16 cellular contexts compared by ENCODE assay signal in genomic region chr2:101722878-101723277, GRCh38. TPM values are rescaled to one million over a fixed set of nuclear protein-coding genes. Genes with fewer than 3 reads are reported as not detected.
DNase-seq lines count a peak whose midpoint lies in the region; ATAC-seq, FAIRE-seq and TF ChIP-seq lines count a peak whose summit lies in the region.
"Had no signal": no experiment of that assay in that cellular context is flagged by ENCODE, and none has a peak within 500 bp of the region (broad histone marks: within the 10 kb centered on the region; RNA-seq: fewer than 3 reads in every experiment).

No MANE protein-coding gene starts in this region.

- ATAC-seq in GM12878, result peak; percentile 19
- no peak for ATAC-seq in stimulated activated effector memory CD8-positive, alpha-beta T cell treated with anti-CD3 and anti-CD28 coated beads, Interleukin-12 subunit alpha, Interleukin-12 subunit beta, amount 100 ng/mL, for 72 hours
- no peak for ATAC-seq in HG02870 (IDR thresholded peaks at IDR 0.05; ENCODE audit: unreplicated experiment)

- no peaks in the 10 kb centered on the region for H3K9me2 ChIP-seq in hepatocyte (replicated peaks; ENCODE audit: insufficient read depth)

- peaks cover 69% of the 10 kb centered on the region for H3K4me1 Mint-ChIP-seq in T-helper 2 cell treated with Interferon-gamma antibody and Interleukin-4, amounts not matched to agents 5 μg/mL and 100 μg/mL, for 36 hours (ENCODE audit: low read depth)
- H3K4me1 Mint-ChIP-seq in stimulated activated effector memory CD8-positive, alpha-beta T cell treated with anti-CD3 and anti-CD28 coated beads, Interleukin-12 subunit alpha, Interleukin-12 subunit beta, amount 100 ng/mL, for 72 hours, result peaks cover 84% of the 10 kb centered on the region
- peaks cover 54% of the 10 kb centered on the region for H3K4me1 Mint-ChIP-seq in MCF 10A (ENCODE audit: insufficient read depth, unreplicated experiment)

- intact Hi-C loops in GM12878 (cut with micrococcal nuclease; ENCODE audit: unreplicated experiment) (no loop called here), MCF 10A (cut with micrococcal nuclease) (no loop called here)

- RAD21 ChIA-PET in GM12878 (lab: Charles Lee; ENCODE audit: unreplicated experiment), result interaction anchor here (0.8 to 1.3 kb wide), 5 partner anchors 23 to 109 kb away, joined by 3 to 8 read pairs (median 4); no protein-coding TSS in a partner anchor

- no peak overlapping the region for H3K9ac ChIP-seq in GM12878 (ENCODE audit: control insufficient read depth, insufficient read depth, low read length)

- 5% methylated on average over 4 of the region's 4 CpGs for WGBS in GM12878 (ENCODE audit: insufficient coverage, insufficient replicate concordance, low lambda C conversion rate, missing lambda C conversion rate)
- 86% methylated on average over 4 of the region's 4 CpGs for WGBS in hepatocyte (ENCODE audit: low lambda C conversion rate, missing lambda C conversion rate)

- POLR2A ChIA-PET in GM12878 (lab: Charles Lee) (interaction anchor here (1.1 to 1.3 kb wide), 3 partner anchors 17 to 32 kb away, joined by 3 to 5 read pairs (median 3); no protein-coding TSS in a partner anchor), MCF 10A (lab: Yijun Ruan, JAX) (interaction anchor here (2.7 kb wide), 1 partner anchor 23 kb away, joined by 7 read pairs; no protein-coding TSS in a partner anchor)

- H3K27ac Mint-ChIP-seq in T-helper 2 cell treated with Interferon-gamma antibody and Interleukin-4, amounts not matched to agents 5 μg/mL and 100 μg/mL, for 36 hours, result peak overlapping the region; percentile 46
- H3K27ac Mint-ChIP-seq in stimulated activated effector memory CD8-positive, alpha-beta T cell treated with anti-CD3 and anti-CD28 coated beads, Interleukin-12 subunit alpha, Interleukin-12 subunit beta, amount 100 ng/mL, for 72 hours, result peak overlapping the region; percentile 56
- H3K27ac Mint-ChIP-seq in MCF 10A (ENCODE audit: low read depth, unreplicated experiment), result no peak overlapping the region

- H3K27ac ChIP-seq in GM12878 (ENCODE audit: control insufficient read depth, insufficient read depth) (no peak overlapping the region), hepatocyte (no peak overlapping the region)

- FAIRE-seq in GM12878 (lab: Jason Lieb, UNC), result no peak
- FAIRE-seq: frontal cortex, G401.6 had no signal

- DNase-seq in T-helper 2 cell treated with Interferon-gamma antibody and Interleukin-4, amounts not matched to agents 5 μg/mL and 100 μg/mL, for 36 hours (ENCODE audit: low spot score), result no peak
- DNase-seq in T-helper 2 cell, result no peak
- peak; percentile 7 for DNase-seq in MV-4-11 (lab: John Stamatoyannopoulos, UW)
- no peak for DNase-seq in GM12878 (ENCODE audit: low read depth, low spot score)
- peak in 1 of 2 donors; percentile 35 for DNase-seq in stimulated activated effector memory CD8-positive, alpha-beta T cell treated with anti-CD3 and anti-CD28 coated beads, Interleukin-12 subunit alpha, Interleukin-12 subunit beta, amount 100 ng/mL, for 72 hours (ENCODE audit: low spot score in 2 of 2)
- no peak for DNase-seq in MCF 10A (ENCODE audit: unreplicated experiment)
- DNase-seq in hepatocyte (ENCODE audit: low spot score), result no peak
- DNase-seq: 8988T; Caco-2; NCI-H1417; occipital lobe; stimulated activated naive CD4-positive, alpha-beta T cell had no signal

- no peak for TF ChIP-seq RAD21 in GM12878 (IDR thresholded peaks at IDR 0.05; ENCODE audit: insufficient read depth, low read depth, low read length)

- H3K4me3 Mint-ChIP-seq in T-helper 2 cell treated with Interferon-gamma antibody and Interleukin-4, amounts not matched to agents 5 μg/mL and 100 μg/mL, for 36 hours, result peak overlapping the region; percentile 23
- no peak overlapping the region for H3K4me3 Mint-ChIP-seq in stimulated activated effector memory CD8-positive, alpha-beta T cell treated with anti-CD3 and anti-CD28 coated beads, Interleukin-12 subunit alpha, Interleukin-12 subunit beta, amount 100 ng/mL, for 72 hours
- no peak overlapping the region for H3K4me3 Mint-ChIP-seq in MCF 10A (ENCODE audit: unreplicated experiment)

- SMC1A ChIA-PET in GM12878 (lab: Charles Lee; ENCODE audit: uncharacterized antibody, unreplicated experiment), result interaction anchor here (1.1 to 2.3 kb wide), 6 partner anchors 12 to 99 kb away, joined by 3 to 11 read pairs (median 6); no protein-coding TSS in a partner anchor

- CTCF ChIA-PET in GM12878 (lab: Yijun Ruan, JAX) (interaction anchor here (0.8 to 1.0 kb wide), 3 partner anchors 22 to 310 kb away, joined by 3 to 4 read pairs (median 3); no protein-coding TSS in a partner anchor), MCF 10A (lab: Yijun Ruan, JAX) (interaction anchor here (1.2 kb wide), 1 partner anchor 25 kb away, joined by 3 read pairs; the partner anchor contains the start of gene MAP4K4)

- no peaks in the 10 kb centered on the region for H3K79me2 ChIP-seq in GM12878 (ENCODE audit: control insufficient read depth, insufficient read depth, low read length)
- H3K79me2 ChIP-seq in hepatocyte, result peaks cover 100% of the 10 kb centered on the region

- peaks cover 41% of the 10 kb centered on the region for H3K36me3 Mint-ChIP-seq in T-helper 2 cell treated with Interferon-gamma antibody and Interleukin-4, amounts not matched to agents 5 μg/mL and 100 μg/mL, for 36 hours (ENCODE audit: low read depth)
- peaks cover 12% of the 10 kb centered on the region for H3K36me3 Mint-ChIP-seq in stimulated activated effector memory CD8-positive, alpha-beta T cell treated with anti-CD3 and anti-CD28 coated beads, Interleukin-12 subunit alpha, Interleukin-12 subunit beta, amount 100 ng/mL, for 72 hours
- peaks cover 17% of the 10 kb centered on the region for H3K36me3 Mint-ChIP-seq in MCF 10A (ENCODE audit: insufficient read depth, unreplicated experiment)

- H2AFZ ChIP-seq in GM12878 (ENCODE audit: control insufficient read depth, low read depth, low read length), result no peak overlapping the region
- H2AFZ ChIP-seq in hepatocyte, result no peak overlapping the region

- no peak for TF ChIP-seq POLR2A in GM12878 (IDR thresholded peaks at IDR 0.05; ENCODE audit: low read depth, low read length)

- H3K4me3 ChIP-seq in GM12878 (no peak overlapping the region), hepatocyte (no peak overlapping the region)
- H3K4me3 ChIP-seq: lung had no signal

- H3K36me3 ChIP-seq in GM12878 (ENCODE audit: control insufficient read depth in 2 of 2, insufficient read depth in 2 of 2, low read length in 1 of 2), result no peaks in the 10 kb centered on the region
- H3K36me3 ChIP-seq in hepatocyte (replicated peaks; ENCODE audit: insufficient read depth, low read depth), result no peaks in the 10 kb centered on the region

- H3K4me2 ChIP-seq in GM12878 (ENCODE audit: control insufficient read depth, insufficient read depth), result no peak overlapping the region
- H3K4me2 ChIP-seq in hepatocyte, result no peak overlapping the region

- H3K9me3 Mint-ChIP-seq in T-helper 2 cell treated with Interferon-gamma antibody and Interleukin-4, amounts not matched to agents 5 μg/mL and 100 μg/mL, for 36 hours, result no peaks in the 10 kb centered on the region
- peaks cover 3% of the 10 kb centered on the region for H3K9me3 Mint-ChIP-seq in stimulated activated effector memory CD8-positive, alpha-beta T cell treated with anti-CD3 and anti-CD28 coated beads, Interleukin-12 subunit alpha, Interleukin-12 subunit beta, amount 100 ng/mL, for 72 hours
- H3K9me3 Mint-ChIP-seq in MCF 10A (ENCODE audit: unreplicated experiment), result no peaks in the 10 kb centered on the region

- H3K4me1 ChIP-seq in GM12878 (ENCODE audit: control insufficient read depth, insufficient read depth, low read length) (peaks cover 4% of the 10 kb centered on the region), hepatocyte (ENCODE audit: insufficient read depth) (no peaks in the 10 kb centered on the region)
- H3K4me1 ChIP-seq: Caco-2 had no signal

- TF ChIP-seq CTCF in GM12878 (IDR thresholded peaks at IDR 0.05 in 2 of 3, conservative IDR thresholded peaks at IDR 0.05 in 1 of 3; ENCODE audit: control insufficient read depth in 2 of 3, extremely low read depth in 1 of 3, insufficient read depth in 1 of 3, low read depth in 3 of 3, low read length in 3 of 3) (no peak), MCF 10A (IDR thresholded peaks at IDR 0.05; ENCODE audit: unreplicated experiment) (no peak), hepatocyte (IDR thresholded peaks at IDR 0.05; ENCODE audit: poor library complexity) (no peak)

- H4K20me1 ChIP-seq in GM12878 (ENCODE audit: control insufficient read depth, insufficient read depth), result no peaks in the 10 kb centered on the region
- H4K20me1 ChIP-seq in hepatocyte (ENCODE audit: insufficient read depth, poor library complexity, severe bottlenecking), result peaks cover 95% of the 10 kb centered on the region

- H3K9me3 ChIP-seq in GM12878 (replicated peaks; ENCODE audit: control insufficient read depth, insufficient read depth, low read length) (peaks cover 4% of the 10 kb centered on the region; the same call in 2 of the 3 replicates), hepatocyte (ENCODE audit: low read depth) (no peaks in the 10 kb centered on the region)
- H3K9me3 ChIP-seq: Caco-2 had no signal

- in situ Hi-C loops in GM12878 (cut with MboI), result no loop called here

- BruUV-seq in GM12878 (replicated peaks; lab: Mats Ljungman, UMichigan) (no TSS peak), MCF 10A (replicated peaks; lab: Mats Ljungman, UMichigan) (no TSS peak)

- no peak for TF ChIP-seq EP300 in GM12878 (IDR thresholded peaks at IDR 0.05; ENCODE audit: borderline replicate concordance in 1 of 2, control insufficient read depth in 1 of 2, low read depth in 2 of 2, low read length in 2 of 2)

- H3K27me3 Mint-ChIP-seq in T-helper 2 cell treated with Interferon-gamma antibody and Interleukin-4, amounts not matched to agents 5 μg/mL and 100 μg/mL, for 36 hours (ENCODE audit: low read depth), result no peaks in the 10 kb centered on the region
- H3K27me3 Mint-ChIP-seq in MCF 10A (ENCODE audit: insufficient read depth, unreplicated experiment), result no peaks in the 10 kb centered on the region

- no peaks in the 10 kb centered on the region; a peak in 1 of 4 replicates for H3K27me3 ChIP-seq in GM12878 (replicated peaks in 1 of 2; ENCODE audit: control insufficient read depth in 2 of 2, insufficient read depth in 2 of 2, low read length in 1 of 2)
- H3K27me3 ChIP-seq in hepatocyte, result no peaks in the 10 kb centered on the region

RNA-seq across cellular contexts. Expression of gene MAP4K4, which starts 25.4 kb away (rescaled TPM):
- 37.7 and 39.0 TPM in 2 replicates for total RNA-seq in GM12878 (2013; cell fraction: nucleolus; rRNA removed)
- 9.0 and 9.2 TPM in 2 replicates for total RNA-seq in GM12878 (2014; rRNA removed)
- total RNA-seq in GM12878 (2014; rRNA removed; fragmentation: Illumina TruSeq; extraction: Trizol), result 10.4 and 12.1 TPM in 2 replicates
- 17.2 and 19.8 TPM in 2 replicates for total RNA-seq in GM12878 (2021)
- 1.1 TPM for polyA plus RNA-seq in GM12878 (2011; ENCODE audit: low read depth)
- polyA plus RNA-seq in GM12878 (2011; rRNA removed), result 45.7 and 50.4 TPM in 2 replicates
- polyA plus RNA-seq in GM12878 (2011; cell fraction: cytosol; rRNA removed), result 38.5 and 40.0 TPM in 2 replicates
- 113 and 120 TPM in 2 replicates for polyA plus RNA-seq in GM12878 (2011; cell fraction: nucleus; rRNA removed)
- 1.4 and 1.6 TPM in 2 replicates for polyA plus RNA-seq in GM12878 (2012)
- 17.9 and 18.9 TPM in 2 replicates for polyA plus RNA-seq in GM12878 (2014; fragmentation: Illumina TruSeq; extraction: Trizol)
- 1 to 10 TPM; 1.9 to 2.5 TPM for polyA plus RNA-seq in GM12878 (2014; fragmentation: Nextera tagmentation; extraction: Ambion mirVana)
- 12.4 and 13.1 TPM in 2 replicates for polyA plus RNA-seq in GM12878 (2014; rRNA removed)
- 1 to 10 TPM; 2.6 to 2.9 TPM for polyA plus RNA-seq in GM12878 (2016; fragmentation: Nextera tagmentation; extraction: Ambion mirVana)
- 94.8 and 109 TPM in 2 replicates for polyA minus RNA-seq in GM12878 (2011; rRNA and poly(A)+ RNA removed)
- polyA minus RNA-seq in GM12878 (2011; cell fraction: cytosol; rRNA and poly(A)+ RNA removed), result 26.1 and 26.6 TPM in 2 replicates
- 133 and 207 TPM in 2 replicates for polyA minus RNA-seq in GM12878 (2011; cell fraction: nucleus; rRNA and poly(A)+ RNA removed)
- 143 and 162 TPM in 2 replicates for total RNA-seq in MCF 10A (2022)
- total RNA-seq in hepatocyte, result 75.5 and 84.4 TPM in 2 replicates
- 59.1 and 60.6 TPM in 2 replicates for polyA plus RNA-seq in hepatocyte
